8 cellular contexts compared by ENCODE assay signal in genomic region chr11:116217006-116217405, GRCh38.
DNase-seq lines count a peak whose midpoint lies in the region; ATAC-seq, FAIRE-seq and TF ChIP-seq lines count a peak whose summit lies in the region.

No MANE protein-coding gene starts in this region.

- peaks cover 13% of the 10 kb centered on the region for H3K4me1 ChIP-seq in BE2C
- no peaks in the 10 kb centered on the region for H3K4me1 ChIP-seq in small intestine (ENCODE audit: control insufficient read depth in 2 of 2, insufficient read depth in 1 of 2, low read depth in 1 of 2, low read length in 1 of 2)

- H3K4me3 ChIP-seq in BE2C (ENCODE audit: low read depth, low read length): no peak overlapping the region
- H3K4me3 ChIP-seq in fibroblast of villous mesenchyme (ENCODE audit: low read depth, low read length): no peak overlapping the region
- H3K4me3 ChIP-seq in small intestine (ENCODE audit: low read depth in 1 of 2, low read length in 2 of 2): no peak overlapping the region

- no peak for FAIRE-seq in small intestine (lab: Jason Lieb, UNC)

- no peaks in the 10 kb centered on the region for H3K9me3 ChIP-seq in BE2C
- no peaks in the 10 kb centered on the region for H3K9me3 ChIP-seq in small intestine (ENCODE audit: control insufficient read depth, low read depth)

- no peaks in the 10 kb centered on the region for H3K27me3 ChIP-seq in BE2C
- no peaks in the 10 kb centered on the region for H3K27me3 ChIP-seq in small intestine (ENCODE audit: control insufficient read depth in 2 of 2, insufficient read depth in 2 of 2, low read length in 2 of 2)

- H3K36me3 ChIP-seq in BE2C (no peaks in the 10 kb centered on the region), small intestine (ENCODE audit: control insufficient read depth in 2 of 2, insufficient read depth in 2 of 2, low read length in 2 of 2) (no peaks in the 10 kb centered on the region)

- ATAC-seq in SK-N-SH treated with all-trans-retinoic acid at 6 μM for 48 hours (peak; percentile 65), HG03097 (IDR thresholded peaks at IDR 0.05; ENCODE audit: low FRiP score, unreplicated experiment) (no peak), GM18907 (IDR thresholded peaks at IDR 0.05; ENCODE audit: unreplicated experiment) (no peak), HG02610 (IDR thresholded peaks at IDR 0.05; ENCODE audit: unreplicated experiment) (no peak)

- TF ChIP-seq CTCF in BE2C (IDR thresholded peaks at IDR 0.05; ENCODE audit: low read depth, low read length): peak; percentile 21; the same call in 1 of the 2 replicates
- peak; percentile 93 for TF ChIP-seq CTCF in GM12873 (IDR thresholded peaks at IDR 0.05; ENCODE audit: insufficient read depth, low read depth, low read length, missing control alignments)
- peak; percentile 76 for TF ChIP-seq CTCF in fibroblast of villous mesenchyme (IDR thresholded peaks at IDR 0.05; ENCODE audit: insufficient read depth, low read depth, low read length)

- no peak for DNase-seq in BE2C
- DNase-seq in fibroblast of villous mesenchyme (ENCODE audit: low read depth): peak; percentile 43
- DNase-seq in small intestine: peak; percentile 49

- 3 to 36% (median 6%) methylated on average over 6 of the region's 6 CpGs for WGBS in small intestine, 3 donors

- H3K27ac ChIP-seq in small intestine (ENCODE audit: low read depth in 1 of 2, low read length in 1 of 2): no peak overlapping the region

TF ChIP-seq in SK-N-SH treated with all-trans-retinoic acid at 6 μM for 48 hours, 23 proteins besides CTCF, POLR2A, EP300 and RAD21:
- TF ChIP-seq TCF4 (CRISPR knock-in tag; IDR thresholded peaks at IDR 0.05; ENCODE audit: borderline replicate concordance) (no peak), BACH2 (CRISPR knock-in tag; IDR thresholded peaks at IDR 0.05; ENCODE audit: borderline replicate concordance) (no peak), POU6F1 (CRISPR knock-in tag; IDR thresholded peaks at IDR 0.05; ENCODE audit: borderline replicate concordance, low read depth) (no peak), ZNF70 (CRISPR knock-in tag; IDR thresholded peaks at IDR 0.05) (no peak), ZNF565 (CRISPR knock-in tag; conservative IDR thresholded peaks at IDR 0.05; ENCODE audit: low read depth) (no peak), RARB (CRISPR knock-in tag; IDR thresholded peaks at IDR 0.05) (no peak)

Comparison
In these comparisons a context has a peak if more than half of its experiments do, and no peak if none do; other contexts are left out.
1. CTCF ChIP-seq: peak in every context shown above with its lines; median percentile 93 in GM12873; 76 in fibroblast of villous mesenchyme; 21 in BE2C.